In genomic region chr1:5944848-5945167, GRCh38 we compare ENCODE assay signal across 25 cellular contexts.
"Had no signal": no experiment of that assay in that cellular context is flagged by ENCODE, and none has a peak within 500 bp of the region (broad histone marks: within the 10 kb centered on the region; RNA-seq: fewer than 3 reads in every experiment).

No MANE protein-coding gene starts in this region.

- H3K27me3 Mint-ChIP-seq: dendritic cell treated with granulocyte-macrophage colony-stimulating factor and Interleukin-4, amounts not matched to agents 40 ng/mL and 50 ng/mL, for 4 days; stimulated activated naive CD8-positive, alpha-beta T cell treated with anti-CD3 and anti-CD28 coated beads, Interleukin-15, amount 100 ng/mL, for 72 hours had no signal

- H3K4me3 Mint-ChIP-seq: dendritic cell treated with granulocyte-macrophage colony-stimulating factor and Interleukin-4, amounts not matched to agents 40 ng/mL and 50 ng/mL, for 4 days; immature natural killer cell; natural killer cell; stimulated activated naive CD8-positive, alpha-beta T cell treated with anti-CD3 and anti-CD28 coated beads, Interleukin-15, amount 100 ng/mL, for 72 hours had no signal

- H3K27me3 ChIP-seq: colonic mucosa, esophagus muscularis mucosa, foreskin keratinocyte, heart right ventricle, pancreas, suprapubic skin, transverse colon had no signal

- ATAC-seq: foreskin keratinocyte; heart right ventricle; left ventricle myocardium superior; natural killer cell; pancreas; sciatic nerve; stimulated activated naive CD8-positive, alpha-beta T cell treated with anti-CD3 and anti-CD28 coated beads, Interleukin-15, amount 100 ng/mL, for 72 hours had no signal

- DNase-seq: colonic mucosa; effector memory CD4-positive, alpha-beta T cell; foreskin keratinocyte; glutamatergic neuron; heart right ventricle; hippocampal formation; immature natural killer cell; kidney glomerular epithelial cell; left ventricle myocardium superior; lower lobe of right lung; natural killer cell; occipital lobe; pancreas; stimulated activated CD4-positive, alpha-beta T cell treated with anti-CD3 and anti-CD28 coated beads, Interleukin-12 subunit alpha, Interleukin-12 subunit beta, amount 100 ng/mL, for 4 hours; stimulated activated CD4-positive, alpha-beta T cell treated with anti-CD3 and anti-CD28 coated beads, Interleukin-1b, Interleukin-23, amount 100 ng/mL, for 48 hours; stimulated activated CD4-positive, alpha-beta T cell treated with anti-CD3 and anti-CD28 coated beads, Interleukin-4, amount 100 ng/mL, for 1 hour; stimulated activated CD8-positive, alpha-beta memory T cell treated with anti-CD3 and anti-CD28 coated beads, Interleukin-4, amount 100 ng/mL, for 48 hours; stimulated activated naive CD4-positive, alpha-beta T cell; stimulated activated naive CD8-positive, alpha-beta T cell treated with anti-CD3 and anti-CD28 coated beads, Interleukin-15, amount 100 ng/mL, for 72 hours; transverse colon had no signal

- H3K4me1 ChIP-seq: colonic mucosa, esophagus muscularis mucosa, foreskin keratinocyte, lower lobe of right lung, pancreas had no signal

- H3K36me3 ChIP-seq: colonic mucosa, transverse colon had no signal

- H3K4me1 Mint-ChIP-seq: immature natural killer cell; natural killer cell; stimulated activated naive CD8-positive, alpha-beta T cell treated with anti-CD3 and anti-CD28 coated beads, Interleukin-15, amount 100 ng/mL, for 72 hours had no signal

- H3K9me3 ChIP-seq: colonic mucosa, esophagus muscularis mucosa, lower lobe of right lung, pancreas, suprapubic skin, transverse colon had no signal

- H3K9me3 Mint-ChIP-seq: dendritic cell treated with granulocyte-macrophage colony-stimulating factor and Interleukin-4, amounts not matched to agents 40 ng/mL and 50 ng/mL, for 4 days; immature natural killer cell; natural killer cell; stimulated activated naive CD8-positive, alpha-beta T cell treated with anti-CD3 and anti-CD28 coated beads, Interleukin-15, amount 100 ng/mL, for 72 hours had no signal

- H3K27ac Mint-ChIP-seq: dendritic cell treated with granulocyte-macrophage colony-stimulating factor and Interleukin-4, amounts not matched to agents 40 ng/mL and 50 ng/mL, for 4 days; immature natural killer cell; natural killer cell; stimulated activated naive CD8-positive, alpha-beta T cell treated with anti-CD3 and anti-CD28 coated beads, Interleukin-15, amount 100 ng/mL, for 72 hours had no signal

- H3K27ac ChIP-seq: colonic mucosa, esophagus muscularis mucosa, foreskin keratinocyte, heart right ventricle, lower lobe of right lung, pancreas, suprapubic skin, transverse colon had no signal

- H3K36me3 Mint-ChIP-seq: natural killer cell had no signal

- H3K4me2 ChIP-seq: smooth muscle cell had no signal

- H3K4me3 ChIP-seq: colonic mucosa, esophagus muscularis mucosa, heart right ventricle, lower lobe of right lung, pancreas, smooth muscle cell, suprapubic skin, transverse colon had no signal
